ENCODE assay signal across 8 cellular contexts in the genomic region with DNA sequence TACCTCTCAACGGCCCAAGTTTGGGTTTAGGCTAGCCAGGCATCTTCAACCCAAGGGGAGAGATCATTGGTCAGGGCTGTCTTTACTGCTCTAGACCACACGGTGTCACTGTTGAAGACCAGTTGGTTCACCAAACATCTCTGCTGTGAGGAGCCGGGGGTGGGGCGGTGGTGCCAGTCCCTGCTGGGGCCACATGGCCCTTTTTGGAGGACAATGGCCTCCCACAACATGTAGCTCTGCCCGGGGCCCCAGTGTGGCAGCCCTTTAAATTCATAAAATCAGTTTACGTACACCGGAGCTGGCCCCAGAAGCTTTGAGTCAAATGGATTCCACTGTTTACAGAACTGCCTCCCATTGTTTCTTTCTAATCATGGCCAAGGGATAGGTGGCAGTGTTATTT. TPM values are rescaled to one million over a fixed set of nuclear protein-coding genes. Genes with fewer than 3 reads are reported as not detected.
A peak's percentile ranks its signal among the peaks of the same experiment; 100 is the strongest.
DNase-seq lines count a peak whose midpoint lies in the region; ATAC-seq and TF ChIP-seq lines count a peak whose summit lies in the region.

No MANE protein-coding gene starts in this region.

- peak overlapping the region in 4 of 10 donors; percentile 13 to 42 (median 34) for H3K27ac ChIP-seq in heart right ventricle

- H3K9me3 ChIP-seq in heart right ventricle = no peaks in the 10 kb centered on the region

- TF ChIP-seq CTCF in heart right ventricle (IDR thresholded peaks at IDR 0.05) (peak; percentile 32 to 81 (median 66)), retinal pigment epithelial cell (conservative IDR thresholded peaks at IDR 0.05; ENCODE audit: low read depth, low read length) (peak; percentile 73)

- peaks cover 0 to 21% (median 0%) of the 10 kb centered on the region in 9 donors for H3K4me1 ChIP-seq in heart right ventricle

- H3K27ac Mint-ChIP-seq in activated T-helper 17 cell treated with anti-CD3 and anti-CD28 coated beads, Interleukin-2, amount 50 U/mL, for 72 hours = no peak overlapping the region

- H3K27me3 Mint-ChIP-seq in activated T-helper 17 cell treated with anti-CD3 and anti-CD28 coated beads, Interleukin-2, amount 50 U/mL, for 72 hours = peaks cover 19% of the 10 kb centered on the region

- no peaks in the 10 kb centered on the region for H3K9me3 Mint-ChIP-seq in activated T-helper 17 cell treated with anti-CD3 and anti-CD28 coated beads, Interleukin-2, amount 50 U/mL, for 72 hours

- no peaks in the 10 kb centered on the region for H3K36me3 ChIP-seq in heart right ventricle

- H3K4me1 Mint-ChIP-seq in activated T-helper 17 cell treated with anti-CD3 and anti-CD28 coated beads, Interleukin-2, amount 50 U/mL, for 72 hours = no peaks in the 10 kb centered on the region

- no peaks in the 10 kb centered on the region for H3K27me3 ChIP-seq in heart right ventricle

- no peaks in the 10 kb centered on the region for H3K36me3 Mint-ChIP-seq in activated T-helper 17 cell treated with anti-CD3 and anti-CD28 coated beads, Interleukin-2, amount 50 U/mL, for 72 hours (ENCODE audit: low read depth)

- intact Hi-C loops in heart right ventricle (cut with DNase I) = loop anchor here in 7 of 10 donors (1.0 to 5.0 kb wide), 6 partner anchors 35 to 130 kb away; no protein-coding TSS in a partner anchor

- 38 to 42% methylated on average over 7 of the region's 7 CpGs for WGBS in heart right ventricle, 2 donors

- peak; percentile 92 for ATAC-seq in GM19395 (IDR thresholded peaks at IDR 0.05; ENCODE audit: unreplicated experiment)
- peak; percentile 92 for ATAC-seq in HG03432 (IDR thresholded peaks at IDR 0.05; ENCODE audit: unreplicated experiment)
- peak; percentile 69 for ATAC-seq in activated T-helper 17 cell treated with anti-CD3 and anti-CD28 coated beads, Interleukin-2, amount 50 U/mL, for 72 hours (replicated peaks)
- ATAC-seq in heart right ventricle = peak; percentile 65 to 86 (median 82)

- DNase-seq in DMS53 treated with DMSO at 0.1 percent for 48 hours (lab: John Stamatoyannopoulos, UW; ENCODE audit: unreplicated experiment) (peak; percentile 53), NCI-H748 (lab: John Stamatoyannopoulos, UW; ENCODE audit: unreplicated experiment) (peak; percentile 80), heart right ventricle (peak; percentile 48 to 57), retinal pigment epithelial cell (ENCODE audit: low read depth) (no peak), retina (no peak)

- H3K4me3 Mint-ChIP-seq in activated T-helper 17 cell treated with anti-CD3 and anti-CD28 coated beads, Interleukin-2, amount 50 U/mL, for 72 hours = no peak overlapping the region

- H3K4me3 ChIP-seq in heart right ventricle = no peak overlapping the region
- no peak overlapping the region for H3K4me3 ChIP-seq in retinal pigment epithelial cell (ENCODE audit: low read length)

RNA-seq across cellular contexts. Expression of a gene that starts 19.1 kb away (rescaled TPM):
- total RNA-seq in activated T-helper 17 cell treated with anti-CD3 and anti-CD28 coated beads, Interleukin-2, amount 50 U/mL, for 72 hours = not detected
- 10 to 100 TPM in 6 of 10 donors, 1 to 10 TPM in 4; 4.1 to 21.2 (median 10.3) TPM for total RNA-seq in heart right ventricle
- polyA plus RNA-seq in heart right ventricle = 1 to 10 TPM; 6.0 TPM

RNA-seq across cellular contexts. Expression of a gene that starts 24.9 kb away (rescaled TPM):
- under 1 TPM in 1 of 2 donors, not detected in 1; 0.32 TPM for total RNA-seq in activated T-helper 17 cell treated with anti-CD3 and anti-CD28 coated beads, Interleukin-2, amount 50 U/mL, for 72 hours
- total RNA-seq in heart right ventricle = 100 to 1,000 TPM in 5 of 10 donors, 10 to 100 TPM in 5; 63.6 to 142 (median 95.2) TPM
- polyA plus RNA-seq in heart right ventricle = 100 to 1,000 TPM; 131 to 132 TPM

Comparison
In these comparisons a context has a peak if more than half of its experiments do, and no peak if none do; other contexts are left out.
1. DNase-seq: peak in DMS53 treated with DMSO at 0.1 percent for 48 hours (single experiment), NCI-H748 (single experiment) and heart right ventricle (2 of 2); none in retinal pigment epithelial cell (single experiment) and retina (single experiment).
2. RNA of a gene that starts 19.1 kb away (total RNA-seq): 4.1 to 21.2 TPM in heart right ventricle; not detected in activated T-helper 17 cell treated with anti-CD3 and anti-CD28 coated beads, Interleukin-2, amount 50 U/mL, for 72 hours; every median in the first group is over 4 times any median in the second.
3. RNA of a gene that starts 24.9 kb away (total RNA-seq): 63.6 to 142 TPM in heart right ventricle; 0.32 TPM in activated T-helper 17 cell treated with anti-CD3 and anti-CD28 coated beads, Interleukin-2, amount 50 U/mL, for 72 hours; every median in the first group is over 10 times any median in the second.
4. Peak in every context shown above with its lines, with median percentiles within 50 percentile points of each other: ATAC-seq.